In genomic region chr3:48560648-48561018, GRCh38 we compare ENCODE assay signal across 12 cellular contexts. TPM values are rescaled to one million over a fixed set of nuclear protein-coding genes. Genes with fewer than 3 reads are reported as not detected.
A peak's percentile ranks its signal among the peaks of the same experiment; 100 is the strongest.
DNase-seq lines count a peak whose midpoint lies in the region; TF ChIP-seq lines count a peak whose summit lies in the region.
"Had no signal": no experiment of that assay in that cellular context is flagged by ENCODE, and none has a peak within 500 bp of the region (broad histone marks: within the 10 kb centered on the region; RNA-seq: fewer than 3 reads in every experiment).

No MANE protein-coding gene starts in this region.

- H3K27me3 ChIP-seq in Loucy (ENCODE audit: insufficient read depth, low read length, poor library complexity, severe bottlenecking) (no peaks in the 10 kb centered on the region), dorsolateral prefrontal cortex (no peaks in the 10 kb centered on the region)

- peaks cover 4% of the 10 kb centered on the region for H4K20me1 ChIP-seq in Loucy (ENCODE audit: insufficient read depth, low read length, poor library complexity, severe bottlenecking)

- peak overlapping the region; percentile 9 for H3K4me3 ChIP-seq in AG09309 (ENCODE audit: control insufficient read depth, low read depth, low read length)
- peak overlapping the region; percentile 33 for H3K4me3 ChIP-seq in Loucy (ENCODE audit: low read length, poor library complexity, severe bottlenecking)
- peak overlapping the region in 24 of 59 donors; percentile 1 to 42 (median 22) for H3K4me3 ChIP-seq in dorsolateral prefrontal cortex
- H3K4me3 ChIP-seq: SK-N-MC had no signal

- no peaks in the 10 kb centered on the region for H3K9me2 ChIP-seq in Loucy (replicated peaks; ENCODE audit: low read depth, low read length)

- peaks cover 56% of the 10 kb centered on the region for H3K4me1 ChIP-seq in Loucy (ENCODE audit: insufficient read depth, low read length, poor library complexity, severe bottlenecking)

- peak overlapping the region; percentile 80 for H3K4me3 Mint-ChIP-seq in neural crest cell

- intact Hi-C loops in dorsolateral prefrontal cortex (cut with DNase I), result loop anchor here in 1 of 2 donors (5.0 kb wide), 1 partner anchor 42 kb away; no protein-coding TSS in a partner anchor

- H3K36me3 Mint-ChIP-seq in neural crest cell (ENCODE audit: low read depth), result no peaks in the 10 kb centered on the region

- H3K36me3 ChIP-seq in Loucy (ENCODE audit: insufficient read depth, low read length), result no peaks in the 10 kb centered on the region

- H3K9ac ChIP-seq in Loucy (ENCODE audit: low read depth, low read length, poor library complexity, severe bottlenecking), result peak overlapping the region; percentile 43

- TF ChIP-seq CTCF in AG09309 (IDR thresholded peaks at IDR 0.05; ENCODE audit: control insufficient read depth, insufficient read depth, low read depth, low read length, missing control alignments) (no peak), Loucy (conservative IDR thresholded peaks at IDR 0.05; ENCODE audit: low read length) (no peak), dorsolateral prefrontal cortex (IDR thresholded peaks at IDR 0.05 in 54 of 56, conservative IDR thresholded peaks at IDR 0.05 in 2 of 56; ENCODE audit: low read depth in 1 of 56, partially characterized antibody in 56 of 56) (no peak), neural crest cell (conservative IDR thresholded peaks at IDR 0.05) (no peak)

- DNase-seq in AG09309 (ENCODE audit: low read depth) (no peak), dorsolateral prefrontal cortex (no peak), neural crest cell (ENCODE audit: low read depth, low spot score) (no peak), hippocampal formation (lab: John Stamatoyannopoulos, UW) (no peak), SIG-M5 treated with dmso at 0.1 percent for 504 hours (lab: John Stamatoyannopoulos, UW; ENCODE audit: unreplicated experiment) (no peak), HUDEP-2 (lab: John Stamatoyannopoulos, UW; ENCODE audit: unreplicated experiment in 76 of 76) (no peak), GOT3 (lab: John Stamatoyannopoulos, UW) (no peak)
- DNase-seq: activated effector memory CD4-positive, alpha-beta T cell treated with anti-CD3 and anti-CD28 coated beads, Interleukin-2, amount 50 U/mL, for 16 hours; stimulated activated CD4-positive, alpha-beta T cell treated with anti-CD3 and anti-CD28 coated beads, Interleukin-4, amount 100 ng/mL, for 24 hours had no signal

- no peaks in the 10 kb centered on the region for H3K27me3 Mint-ChIP-seq in neural crest cell (ENCODE audit: low read depth)

- no peaks in the 10 kb centered on the region for H3K9me3 Mint-ChIP-seq in neural crest cell

- no peak overlapping the region for H2AFZ ChIP-seq in Loucy (ENCODE audit: low read length)

- H3K79me2 ChIP-seq in Loucy (ENCODE audit: insufficient read depth, low read length), result peaks cover 10% of the 10 kb centered on the region

- peak overlapping the region in 49 of 59 donors; percentile 16 to 80 (median 60) for H3K27ac ChIP-seq in dorsolateral prefrontal cortex
- H3K27ac ChIP-seq: SK-N-MC had no signal

- peak overlapping the region; percentile 72 for H3K27ac Mint-ChIP-seq in neural crest cell (ENCODE audit: unreplicated experiment)

- H3K4me2 ChIP-seq in Loucy (ENCODE audit: low read depth, low read length, poor library complexity, severe bottlenecking), result peak overlapping the region; percentile 50

- H3K4me1 Mint-ChIP-seq in neural crest cell, result peaks cover 55% of the 10 kb centered on the region

- H3F3A ChIP-seq in Loucy (ENCODE audit: low read depth), result no peaks in the 10 kb centered on the region

- H3K9me3 ChIP-seq in Loucy (ENCODE audit: insufficient read depth, low read depth, low read length), result no peaks in the 10 kb centered on the region

RNA-seq across cellular contexts. Expression of gene UCN2, which starts 2.9 kb away (rescaled TPM):
- total RNA-seq in dorsolateral prefrontal cortex (1 to 10 TPM in 3 of 120 experiments, under 1 TPM in 39, not detected in 78; 0.31 to 2.3 (median 0.45) TPM), neural crest cell (1.3 TPM in 2 replicates)
- total RNA-seq: HT-29 had no signal

RNA-seq across cellular contexts. Expression of gene PFKFB4, which starts 4.0 kb away (rescaled TPM):
- total RNA-seq in dorsolateral prefrontal cortex, result 10 to 100 TPM in 99 of 120 experiments, 1 to 10 TPM in 21; 5.9 to 24.4 (median 12.7) TPM
- total RNA-seq in neural crest cell, result 19.2 and 20.4 TPM in 2 replicates

RNA-seq across cellular contexts. Expression of gene COL7A1, which starts 34.5 kb away (rescaled TPM):
- total RNA-seq in dorsolateral prefrontal cortex (10 to 100 TPM; 10.4 to 39.7 (median 19.6) TPM), neural crest cell (28.4 and 28.7 TPM in 2 replicates)

RNA-seq across cellular contexts. Expression of gene UQCRC1, which starts 48.8 kb away (rescaled TPM):
- 100 to 1,000 TPM in 119 of 120 experiments, 10 to 100 TPM in 1; 75.3 to 310 (median 207) TPM for total RNA-seq in dorsolateral prefrontal cortex
- 288 and 297 TPM in 2 replicates for total RNA-seq in neural crest cell

RNA-seq across cellular contexts. Expression of gene SHISA5, which starts 56.7 kb away (rescaled TPM):
- total RNA-seq in dorsolateral prefrontal cortex, result 100 to 1,000 TPM in 56 of 120 experiments, 10 to 100 TPM in 64; 71.6 to 162 (median 99.2) TPM
- total RNA-seq in neural crest cell, result 117 and 124 TPM in 2 replicates
